20 cellular contexts compared by ENCODE assay signal in genomic region chr2:28068098-28068497, GRCh38.
DNase-seq lines count a peak whose midpoint lies in the region; ATAC-seq and TF ChIP-seq lines count a peak whose summit lies in the region.
"Had no signal": no experiment of that assay in that cellular context is flagged by ENCODE, and none has a peak within 500 bp of the region (broad histone marks: within the 10 kb centered on the region; RNA-seq: fewer than 3 reads in every experiment).

No MANE protein-coding gene starts in this region.

- TF ChIP-seq CTCF in IMR-90 (conservative IDR thresholded peaks at IDR 0.05; ENCODE audit: low read depth, low read length), result no peak
- TF ChIP-seq CTCF in PC-3 (conservative IDR thresholded peaks at IDR 0.05; ENCODE audit: low read depth, low read length), result no peak
- TF ChIP-seq CTCF in foreskin keratinocyte (conservative IDR thresholded peaks at IDR 0.05), result no peak
- no peak for TF ChIP-seq CTCF in upper lobe of right lung (IDR thresholded peaks at IDR 0.05)

- H3K14ac ChIP-seq in IMR-90 (replicated peaks; ENCODE audit: low read depth, low read length), result no peak overlapping the region

- H2BK15ac ChIP-seq in IMR-90 (ENCODE audit: low read depth, low read length), result no peak overlapping the region

- H3K9me3 ChIP-seq in IMR-90 (ENCODE audit: control insufficient read depth, insufficient read depth, low read length), result no peaks in the 10 kb centered on the region
- no peaks in the 10 kb centered on the region for H3K9me3 ChIP-seq in PC-3 (ENCODE audit: low read length)
- H3K9me3 ChIP-seq in upper lobe of right lung, result no peaks in the 10 kb centered on the region
- H3K9me3 ChIP-seq: adrenal gland, Caco-2, suprapubic skin had no signal

- no peak overlapping the region for H3K4ac ChIP-seq in IMR-90 (ENCODE audit: low read depth, low read length)

- 100% methylated on average over 1 of the region's 2 CpGs; no CpG with 5 or more reads in 1 of the 2 experiments for WGBS in IMR-90 (ENCODE audit: extremely low coverage in 2 of 2, insufficient read length in 1 of 2), 2 experiments

- no peak overlapping the region for H2AK9ac ChIP-seq in IMR-90 (replicated peaks; ENCODE audit: low read depth, low read length, poor library complexity)

- DNase-seq in EL (peak; percentile 67), IMR-90 (no peak), PC-3 (peak; percentile 89), foreskin keratinocyte (peak; percentile 80 to 89), NCI-H524 (lab: John Stamatoyannopoulos, UW) (no peak), upper lobe of right lung (no peak)
- DNase-seq: activated CD4-positive, CD25-positive, alpha-beta regulatory T cell treated with anti-CD3 and anti-CD28 coated beads, Interleukin-2, amount 50 U/mL, for 72 hours; activated CD8-positive, alpha-beta memory T cell treated with anti-CD3 and anti-CD28 coated beads, Interleukin-2, amount 10 ng/mL, durations not matched to agents 7 days and 5 days; adrenal gland; caudate nucleus; effector CD8-positive, alpha-beta T cell; KG1; right cardiac atrium; SHP77 treated with DMSO at 0.1 percent for 48 hours; stimulated activated CD4-positive, alpha-beta T cell treated with anti-CD3 and anti-CD28 coated beads, Interleukin-4, amount 100 ng/mL, for 24 hours had no signal

- POLR2A ChIA-PET in IMR-90 (lab: Charles Lee; ENCODE audit: unreplicated experiment), result no interaction called here
- POLR2A ChIA-PET in PC-3 (lab: Charles Lee; ENCODE audit: unreplicated experiment), result interaction anchor here (0.6 kb wide), 1 partner anchor 324 kb away, joined by 11 read pairs; no protein-coding TSS in a partner anchor

- no peak for TF ChIP-seq RAD21 in IMR-90 (IDR thresholded peaks at IDR 0.05; ENCODE audit: low read length)

- H3K79me2 ChIP-seq in PC-3 (ENCODE audit: low read length), result no peaks in the 10 kb centered on the region

- no peak overlapping the region for H3K18ac ChIP-seq in IMR-90 (ENCODE audit: low read depth, low read length)

- H3K9me2 ChIP-seq in PC-3 (replicated peaks; ENCODE audit: low read length), result no peaks in the 10 kb centered on the region

- no peak overlapping the region for H4K5ac ChIP-seq in IMR-90 (ENCODE audit: low read depth, low read length)

- H4K8ac ChIP-seq in IMR-90 (ENCODE audit: low read depth in 2 of 2, low read length in 2 of 2), result no peak overlapping the region

- no peaks in the 10 kb centered on the region for H3F3A ChIP-seq in PC-3 (ENCODE audit: low read length, unreplicated experiment)

- dilution Hi-C loops in IMR-90 (cut with HindIII; ENCODE audit: low sequenced_read_pairs, unreplicated experiment), result no loop called here

- H3K27ac ChIP-seq in IMR-90 (ENCODE audit: insufficient read depth, low read length), result no peak overlapping the region
- H3K27ac ChIP-seq in PC-3 (ENCODE audit: low read length), result no peak overlapping the region
- H3K27ac ChIP-seq in foreskin keratinocyte, result no peak overlapping the region
- no peak overlapping the region for H3K27ac ChIP-seq in upper lobe of right lung
- H3K27ac ChIP-seq: adrenal gland, suprapubic skin had no signal

- no peak overlapping the region for H2AK5ac ChIP-seq in IMR-90 (ENCODE audit: low read depth, low read length)

- no peak for TF ChIP-seq POLR2A in IMR-90 (IDR thresholded peaks at IDR 0.05; ENCODE audit: low read depth, low read length)

- H2BK120ac ChIP-seq in IMR-90 (ENCODE audit: low read depth, low read length), result no peak overlapping the region

- H3K23ac ChIP-seq in IMR-90 (ENCODE audit: low read depth, low read length), result no peak overlapping the region

- H3K56ac ChIP-seq in IMR-90 (ENCODE audit: extremely low read depth, insufficient read depth, low read length), result no peak overlapping the region

- H3K79me1 ChIP-seq in IMR-90 (ENCODE audit: low read depth in 1 of 2, low read length in 2 of 2), result no peaks in the 10 kb centered on the region

- ATAC-seq in IMR-90 (ENCODE audit: low read depth) (no peak), PC-3 (peak; percentile 84), foreskin keratinocyte (peak; percentile 34), HG02798 (IDR thresholded peaks at IDR 0.05; ENCODE audit: poor library complexity, unreplicated experiment) (no peak), GM21515 (IDR thresholded peaks at IDR 0.05; ENCODE audit: unreplicated experiment) (no peak), upper lobe of right lung (no peak)
- ATAC-seq: activated CD8-positive, alpha-beta memory T cell treated with anti-CD3 and anti-CD28 coated beads, Interleukin-2, amount 10 ng/mL, durations not matched to agents 7 days and 5 days; left lobe of liver; right cardiac atrium had no signal

- no peak overlapping the region for H4K91ac ChIP-seq in IMR-90 (ENCODE audit: insufficient read depth, low read depth, low read length)

- no peak overlapping the region for H2BK20ac ChIP-seq in IMR-90 (ENCODE audit: low read depth, low read length)

- H3K9ac ChIP-seq in IMR-90 (ENCODE audit: low read depth, low read length) (no peak overlapping the region), PC-3 (ENCODE audit: low read length) (no peak overlapping the region)

- H3K27me3 ChIP-seq in IMR-90 (ENCODE audit: control insufficient read depth, insufficient read depth, low read length) (no peaks in the 10 kb centered on the region), PC-3 (ENCODE audit: low read length) (no peaks in the 10 kb centered on the region), foreskin keratinocyte (no peaks in the 10 kb centered on the region), upper lobe of right lung (no peaks in the 10 kb centered on the region)
- H3K27me3 ChIP-seq: adrenal gland, suprapubic skin had no signal

- no peaks in the 10 kb centered on the region for H3K36me3 ChIP-seq in IMR-90 (ENCODE audit: control insufficient read depth, insufficient read depth, low read length)
- H3K36me3 ChIP-seq in PC-3 (ENCODE audit: low read depth, low read length), result no peaks in the 10 kb centered on the region
- H3K36me3 ChIP-seq in upper lobe of right lung, result no peaks in the 10 kb centered on the region
- H3K36me3 ChIP-seq: adrenal gland, suprapubic skin had no signal

- intact Hi-C loops in IMR-90 (cut with micrococcal nuclease) (no loop called here), PC-3 (cut with micrococcal nuclease) (no loop called here), upper lobe of right lung (cut with DNase I) (no loop called here)

- H3K9me1 ChIP-seq in IMR-90 (ENCODE audit: insufficient read depth, low read length), result 0 out of 2 replicates have a peak, but pooled peaks cover 3% of the 10 kb centered on the region

- no peak overlapping the region for H2BK5ac ChIP-seq in IMR-90 (ENCODE audit: low read depth, low read length, poor library complexity, severe bottlenecking)

- H2AFZ ChIP-seq in IMR-90 (replicated peaks; ENCODE audit: low read length, poor library complexity) (no peak overlapping the region), PC-3 (ENCODE audit: low read length) (no peak overlapping the region)

- no peak overlapping the region for H3K4me2 ChIP-seq in IMR-90 (ENCODE audit: low read depth, low read length)
- H3K4me2 ChIP-seq in PC-3 (ENCODE audit: low read length), result peak overlapping the region; percentile 37; the same call in 1 of the 2 replicates

- no peaks in the 10 kb centered on the region for H4K20me1 ChIP-seq in IMR-90 (ENCODE audit: insufficient read depth, low read length)
- H4K20me1 ChIP-seq in PC-3 (ENCODE audit: low read length), result no peaks in the 10 kb centered on the region

- BruUV-seq in IMR-90 (replicated peaks; lab: Mats Ljungman, UMichigan) (no TSS peak), PC-3 (replicated peaks; lab: Mats Ljungman, UMichigan) (no TSS peak)

- CTCF ChIA-PET in IMR-90 (lab: Yijun Ruan, JAX), result no interaction called here
- CTCF ChIA-PET in PC-3 (lab: Charles Lee), result interaction anchor here (0.8 kb wide), 1 partner anchor 113 kb away, joined by 3 read pairs; no protein-coding TSS in a partner anchor

- H3K4me3 ChIP-seq in IMR-90 (ENCODE audit: insufficient read depth, low read depth, low read length), result no peak overlapping the region
- no peak overlapping the region for H3K4me3 ChIP-seq in PC-3 (ENCODE audit: low read length)
- H3K4me3 ChIP-seq in upper lobe of right lung, result no peak overlapping the region
- H3K4me3 ChIP-seq: adrenal gland, suprapubic skin had no signal

- no peaks in the 10 kb centered on the region for H3K4me1 ChIP-seq in IMR-90 (ENCODE audit: control insufficient read depth, insufficient read depth, low read length)
- H3K4me1 ChIP-seq in PC-3 (ENCODE audit: insufficient read depth, low read length), result peaks cover 25% of the 10 kb centered on the region
- peaks cover 15% of the 10 kb centered on the region for H3K4me1 ChIP-seq in foreskin keratinocyte
- peaks cover 5% of the 10 kb centered on the region for H3K4me1 ChIP-seq in upper lobe of right lung

- in situ Hi-C loops in IMR-90 (cut with MboI; ENCODE audit: low sequenced_read_pairs), result no loop called here

TF ChIP-seq in IMR-90, 13 proteins besides CTCF, POLR2A, EP300 and RAD21:
- TF ChIP-seq MXI1 (IDR thresholded peaks at IDR 0.05; ENCODE audit: borderline replicate concordance, low read depth, low read length) (no peak), SMC3 (IDR thresholded peaks at IDR 0.05; ENCODE audit: low read depth, low read length) (no peak), CEBPB (IDR thresholded peaks at IDR 0.05; ENCODE audit: low read depth, low read length) (peak; percentile 33; the same call in 1 of the 2 replicates), BHLHE40 (IDR thresholded peaks at IDR 0.05; ENCODE audit: low read depth, low read length) (no peak)

Comparison
In these comparisons a context has a peak if more than half of its experiments do, and no peak if none do; other contexts are left out.
1. DNase-seq: peak in EL (single experiment), PC-3 (single experiment) and foreskin keratinocyte (2 of 2); none in IMR-90 (single experiment), NCI-H524 (0 of 2) and upper lobe of right lung (single experiment).
2. ATAC-seq: peak in PC-3 (single experiment) and foreskin keratinocyte (single experiment); none in IMR-90 (single experiment), HG02798 (single experiment), GM21515 (single experiment) and upper lobe of right lung (single experiment).